ENCODE assay signal across 8 cellular contexts in genomic region chr4:55947254-55947882, GRCh38. TPM values are rescaled to one million over a fixed set of nuclear protein-coding genes. Genes with fewer than 3 reads are reported as not detected.
DNase-seq lines count a peak whose midpoint lies in the region; ATAC-seq and TF ChIP-seq lines count a peak whose summit lies in the region.

No MANE protein-coding gene starts in this region.

- peaks cover 40% of the 10 kb centered on the region for H3K4me1 Mint-ChIP-seq in activated CD4-positive, alpha-beta T cell treated with anti-CD3 and anti-CD28 coated beads, Interleukin-2, amount 10 ng/mL, durations not matched to agents 7 days and 5 days

- H3K9me3 ChIP-seq in tibial artery: no peaks in the 10 kb centered on the region

- peak overlapping the region; percentile 74 to 81 for H3K27ac ChIP-seq in tibial artery

- no peaks in the 10 kb centered on the region for H3K27me3 ChIP-seq in tibial artery

- peak; percentile 38 for ATAC-seq in GM21367 (IDR thresholded peaks at IDR 0.05; ENCODE audit: unreplicated experiment)
- peak; percentile 25 for ATAC-seq in HG03571 (IDR thresholded peaks at IDR 0.05; ENCODE audit: unreplicated experiment)

- H3K27me3 Mint-ChIP-seq in activated CD4-positive, alpha-beta T cell treated with anti-CD3 and anti-CD28 coated beads, Interleukin-2, amount 10 ng/mL, durations not matched to agents 7 days and 5 days: no peaks in the 10 kb centered on the region

- H3K27ac Mint-ChIP-seq in activated CD4-positive, alpha-beta T cell treated with anti-CD3 and anti-CD28 coated beads, Interleukin-2, amount 10 ng/mL, durations not matched to agents 7 days and 5 days: peak overlapping the region; percentile 97

- H3K4me3 ChIP-seq in tibial artery: peak overlapping the region; percentile 74 to 85

- POLR2A ChIA-PET in activated CD4-positive, alpha-beta T cell treated with anti-CD3 and anti-CD28 coated beads, Interleukin-2, amount 10 ng/mL, durations not matched to agents 7 days and 5 days (lab: Charles Lee): interaction anchor here (0.6 kb wide), 2 partner anchors 106 to 338 kb away, joined by 3 read pairs; no protein-coding TSS in a partner anchor

- H3K4me3 Mint-ChIP-seq in activated CD4-positive, alpha-beta T cell treated with anti-CD3 and anti-CD28 coated beads, Interleukin-2, amount 10 ng/mL, durations not matched to agents 7 days and 5 days: peak overlapping the region; percentile 77

- TF ChIP-seq CTCF in tibial artery (IDR thresholded peaks at IDR 0.05): no peak

- H3K36me3 ChIP-seq in tibial artery: peaks cover 0 to under 1% (median 0%) of the 10 kb centered on the region in 3 donors

- peaks cover 0 to 25% (median 10%) of the 10 kb centered on the region in 4 donors for H3K4me1 ChIP-seq in tibial artery

- CTCF ChIA-PET in activated CD4-positive, alpha-beta T cell treated with anti-CD3 and anti-CD28 coated beads, Interleukin-2, amount 10 ng/mL, durations not matched to agents 7 days and 5 days (lab: Charles Lee): interaction anchor here (1.1 to 3.0 kb wide), 11 partner anchors 8 to 703 kb away, joined by 3 to 43 read pairs (median 4); no protein-coding TSS in a partner anchor

- DNase-seq in GDM1 (lab: John Stamatoyannopoulos, UW) (peak; percentile 23), kidney glomerular epithelial cell (lab: John Stamatoyannopoulos, UW) (peak; percentile 40), tibial artery (no peak), NCI-H510A treated with DMSO at 0.1 percent for 48 hours (lab: John Stamatoyannopoulos, UW) (no peak), epidermal melanocyte (ENCODE audit: insufficient read length, low spot score) (no peak)
- peak; percentile 10 for DNase-seq in activated CD4-positive, alpha-beta T cell treated with anti-CD3 and anti-CD28 coated beads, Interleukin-2, amount 10 ng/mL, durations not matched to agents 7 days and 5 days

- peaks cover 4% of the 10 kb centered on the region for H3K9me3 Mint-ChIP-seq in activated CD4-positive, alpha-beta T cell treated with anti-CD3 and anti-CD28 coated beads, Interleukin-2, amount 10 ng/mL, durations not matched to agents 7 days and 5 days

- H3K36me3 Mint-ChIP-seq in activated CD4-positive, alpha-beta T cell treated with anti-CD3 and anti-CD28 coated beads, Interleukin-2, amount 10 ng/mL, durations not matched to agents 7 days and 5 days (ENCODE audit: low read depth): peaks cover 18% of the 10 kb centered on the region

- intact Hi-C loops in tibial artery (cut with DNase I; ENCODE audit: low total_unique reads): no loop called here

RNA-seq across cellular contexts. Expression of gene CEP135, which starts 1.4 kb away (rescaled TPM):
- 10 to 100 TPM; 19.1 to 22.7 TPM for total RNA-seq in activated CD4-positive, alpha-beta T cell treated with anti-CD3 and anti-CD28 coated beads, Interleukin-2, amount 10 ng/mL, durations not matched to agents 7 days and 5 days

Comparison
In these comparisons a context has a peak if more than half of its experiments do, and no peak if none do; other contexts are left out.
1. DNase-seq: peak in GDM1 (single experiment), activated CD4-positive, alpha-beta T cell treated with anti-CD3 and anti-CD28 coated beads, Interleukin-2, amount 10 ng/mL, durations not matched to agents 7 days and 5 days (single experiment) and kidney glomerular epithelial cell (single experiment); none in tibial artery (0 of 2), NCI-H510A treated with DMSO at 0.1 percent for 48 hours (single experiment) and epidermal melanocyte (single experiment).